ENCODE assay signal across 19 cellular contexts in genomic region chr15:65056868-65057548, GRCh38. TPM values are rescaled to one million over a fixed set of nuclear protein-coding genes. Genes with fewer than 3 reads are reported as not detected.
DNase-seq lines count a peak whose midpoint lies in the region; FAIRE-seq and TF ChIP-seq lines count a peak whose summit lies in the region.
"Had no signal": no experiment of that assay in that cellular context is flagged by ENCODE, and none has a peak within 500 bp of the region (broad histone marks: within the 10 kb centered on the region; RNA-seq: fewer than 3 reads in every experiment).

No MANE protein-coding gene starts in this region.

- H3K36me3 ChIP-seq in HEK293 (ENCODE audit: control insufficient read depth in 2 of 2, insufficient read depth in 1 of 2, low read length in 2 of 2) (no peaks in the 10 kb centered on the region), kidney (ENCODE audit: control insufficient read depth in 1 of 2, insufficient read depth in 2 of 2, low read length in 2 of 2) (no peaks in the 10 kb centered on the region), stomach (peaks cover 0 to 23% (median 7%) of the 10 kb centered on the region in 4 donors)

- no peaks in the 10 kb centered on the region for H3K4me1 Mint-ChIP-seq in activated naive CD4-positive, alpha-beta T cell treated with anti-CD3 and anti-CD28 coated beads for 36 hours (ENCODE audit: low read depth)
- H3K4me1 Mint-ChIP-seq: H9; IgD-negative memory B cell; stimulated activated naive B cell treated with anti-CD40 and anti-IgM and Interleukin-4, amounts not matched to agents 10 μg/mL and 1 μg/mL and 100 μg/mL, for 72 hours had no signal

- no peak overlapping the region for H3K4me3 Mint-ChIP-seq in activated naive CD4-positive, alpha-beta T cell treated with anti-CD3 and anti-CD28 coated beads for 36 hours
- H3K4me3 Mint-ChIP-seq: activated CD4-positive, alpha-beta memory T cell treated with anti-CD3 and anti-CD28 coated beads for 36 hours; CD8-positive, alpha-beta T cell; H9; IgD-negative memory B cell; stimulated activated naive B cell treated with anti-CD40 and anti-IgM and Interleukin-4, amounts not matched to agents 10 μg/mL and 1 μg/mL and 100 μg/mL, for 72 hours had no signal

- intact Hi-C loops in kidney (cut with DNase I), result no loop called here
- intact Hi-C loops in stomach (cut with DNase I; ENCODE audit: low total_unique reads), result no loop called here
- intact Hi-C loops in activated naive CD4-positive, alpha-beta T cell treated with anti-CD3 and anti-CD28 coated beads for 36 hours (cut with micrococcal nuclease), result no loop called here

- no peak for FAIRE-seq in kidney (lab: Jason Lieb, UNC)
- FAIRE-seq in frontal cortex (lab: Jason Lieb, UNC), result no peak

- H3K9me3 Mint-ChIP-seq in activated naive CD4-positive, alpha-beta T cell treated with anti-CD3 and anti-CD28 coated beads for 36 hours, result no peaks in the 10 kb centered on the region
- H3K9me3 Mint-ChIP-seq: activated CD4-positive, alpha-beta memory T cell treated with anti-CD3 and anti-CD28 coated beads for 36 hours; CD8-positive, alpha-beta T cell; H9; IgD-negative memory B cell; stimulated activated naive B cell treated with anti-CD40 and anti-IgM and Interleukin-4, amounts not matched to agents 10 μg/mL and 1 μg/mL and 100 μg/mL, for 72 hours had no signal

- POLR2A ChIA-PET in HEK293 (lab: Yijun Ruan, JAX) (interaction anchor here (0.6 kb wide), 1 partner anchor 194 kb away, joined by 3 read pairs; no protein-coding TSS in a partner anchor), RWPE1 (lab: Yijun Ruan, JAX; ENCODE audit: low non-redundant PET) (no interaction called here)

- TF ChIP-seq EP300 in stomach (IDR thresholded peaks at IDR 0.05), result no peak

- H3K36me3 Mint-ChIP-seq in activated naive CD4-positive, alpha-beta T cell treated with anti-CD3 and anti-CD28 coated beads for 36 hours (ENCODE audit: low read depth), result no peaks in the 10 kb centered on the region
- H3K36me3 Mint-ChIP-seq: activated CD4-positive, alpha-beta memory T cell treated with anti-CD3 and anti-CD28 coated beads for 36 hours; CD8-positive, alpha-beta T cell; IgD-negative memory B cell; stimulated activated naive B cell treated with anti-CD40 and anti-IgM and Interleukin-4, amounts not matched to agents 10 μg/mL and 1 μg/mL and 100 μg/mL, for 72 hours had no signal

- no peak for TF ChIP-seq POLR2A in stomach (IDR thresholded peaks at IDR 0.05)

- no peaks in the 10 kb centered on the region for H3K27me3 Mint-ChIP-seq in activated naive CD4-positive, alpha-beta T cell treated with anti-CD3 and anti-CD28 coated beads for 36 hours (ENCODE audit: low read depth)
- H3K27me3 Mint-ChIP-seq: activated CD4-positive, alpha-beta memory T cell treated with anti-CD3 and anti-CD28 coated beads for 36 hours; IgD-negative memory B cell had no signal

- CTCF ChIA-PET in HEK293 (lab: Yijun Ruan, JAX) (interaction anchor here (0.8 to 7.4 kb wide), 6 partner anchors 14 to 326 kb away, joined by 3 to 94 read pairs (median 16); no protein-coding TSS in a partner anchor), RWPE1 (lab: Yijun Ruan, JAX) (no interaction called here)
- CTCF ChIA-PET in activated naive CD4-positive, alpha-beta T cell treated with anti-CD3 and anti-CD28 coated beads for 36 hours (lab: Charles Lee), result interaction anchor here (0.6 to 2.1 kb wide), 5 partner anchors 12 to 248 kb away, joined by 4 to 8 read pairs (median 5); partner anchors contain the start of gene SLC51B

- H3K27ac Mint-ChIP-seq in activated naive CD4-positive, alpha-beta T cell treated with anti-CD3 and anti-CD28 coated beads for 36 hours, result no peak overlapping the region
- H3K27ac Mint-ChIP-seq: activated CD4-positive, alpha-beta memory T cell treated with anti-CD3 and anti-CD28 coated beads for 36 hours; CD8-positive, alpha-beta T cell; IgD-negative memory B cell; stimulated activated naive B cell treated with anti-CD40 and anti-IgM and Interleukin-4, amounts not matched to agents 10 μg/mL and 1 μg/mL and 100 μg/mL, for 72 hours had no signal

- H3K4me1 ChIP-seq in HEK293 (ENCODE audit: control insufficient read depth, insufficient read depth, low read length) (no peaks in the 10 kb centered on the region), kidney (ENCODE audit: control insufficient read depth in 1 of 2, insufficient read depth in 1 of 2, low read depth in 1 of 2, low read length in 2 of 2) (peaks cover 4 to 12% of the 10 kb centered on the region in 2 donors), stomach (peaks cover 0 to 51% (median 9%) of the 10 kb centered on the region in 4 donors)

- DNase-seq in RWPE1 (ENCODE audit: low spot score) (peak; percentile 25), kidney (peak; percentile 82), stomach (peak; percentile 56), NCI-H2227 (lab: John Stamatoyannopoulos, UW; ENCODE audit: unreplicated experiment) (no peak), frontal cortex (ENCODE audit: low spot score in 2 of 2) (no peak)
- no peak for DNase-seq in activated naive CD4-positive, alpha-beta T cell treated with anti-CD3 and anti-CD28 coated beads for 36 hours
- DNase-seq: activated CD4-positive, alpha-beta memory T cell treated with anti-CD3 and anti-CD28 coated beads for 36 hours; activated gamma-delta T cell treated with Interleukin-2 at 50 U/mL for 16 hours; CD8-positive, alpha-beta T cell; H9; left cardiac atrium; NCI-H1694; NK-92 treated with Interleukin-12 subunit alpha and Interleukin-12 subunit beta, amount 100 ng/mL, for 24 hours; stimulated activated naive B cell treated with anti-CD40 and anti-IgM and Interleukin-4, amounts not matched to agents 10 μg/mL and 1 μg/mL and 100 μg/mL, for 72 hours; T-helper 2 cell had no signal

- H3K9me3 ChIP-seq in HEK293 (ENCODE audit: control insufficient read depth, insufficient read depth, low read depth, low read length) (no peaks in the 10 kb centered on the region), kidney (ENCODE audit: control insufficient read depth in 1 of 2, low read length in 2 of 2) (no peaks in the 10 kb centered on the region), stomach (no peaks in the 10 kb centered on the region)

- H3K9ac ChIP-seq in kidney (ENCODE audit: low read length in 2 of 2), result no peak overlapping the region

- H3K27ac ChIP-seq in HEK293 (ENCODE audit: extremely low read depth, low read depth, low read length) (no peak overlapping the region), RWPE1 (no peak overlapping the region), kidney (ENCODE audit: low read depth in 2 of 2, low read length in 2 of 2) (peak overlapping the region; percentile 12 to 43), stomach (peak overlapping the region in 1 of 5 donors; percentile 45)

- no peaks in the 10 kb centered on the region for H3K27me3 ChIP-seq in stomach

- TF ChIP-seq CTCF in HEK293 (tag by site-specific recombination; IDR thresholded peaks at IDR 0.05), result no peak
- TF ChIP-seq CTCF in RWPE1 (conservative IDR thresholded peaks at IDR 0.05; ENCODE audit: low read depth), result no peak
- TF ChIP-seq CTCF in kidney (IDR thresholded peaks at IDR 0.05; ENCODE audit: borderline replicate concordance, extremely low read depth, insufficient read depth), result no peak
- no peak for TF ChIP-seq CTCF in stomach (IDR thresholded peaks at IDR 0.05)

- 60 to 66% (median 62%) methylated on average over 8 of the region's 8 CpGs for WGBS in stomach, 5 donors

- H3K4me3 ChIP-seq in HEK293 (ENCODE audit: low read depth, low read length) (no peak overlapping the region), kidney (ENCODE audit: low read length in 2 of 2) (no peak overlapping the region), stomach (no peak overlapping the region)

TF ChIP-seq in HEK293, 187 proteins besides CTCF, POLR2A, EP300 and RAD21:
- TF ChIP-seq ZNF416 (tag by site-specific recombination; IDR thresholded peaks at IDR 0.05) (no peak), KLF1 (tag by site-specific recombination; IDR thresholded peaks at IDR 0.05) (0 out of 2 replicates have a peak, but pooled peaks have one; percentile 20)

RNA-seq across cellular contexts. Expression of gene RASL12, which starts 10.8 kb away (rescaled TPM):
- total RNA-seq in kidney (7.6 TPM), stomach (10 to 100 TPM in 2 of 5 donors, 1 to 10 TPM in 2, under 1 TPM in 1; 0.58 to 27.7 (median 9.6) TPM), frontal cortex (2.4 TPM)
- polyA plus RNA-seq in kidney (ENCODE audit: insufficient read depth, low read depth, low replicate concordance) (6.7 TPM), stomach (10 to 100 TPM in 2 of 3 donors, 1 to 10 TPM in 1; 7.0 to 17.1 (median 12.2) TPM)
- total RNA-seq in activated naive CD4-positive, alpha-beta T cell treated with anti-CD3 and anti-CD28 coated beads for 36 hours, result not detected
- total RNA-seq: activated CD4-positive, alpha-beta memory T cell treated with anti-CD3 and anti-CD28 coated beads for 36 hours; CD8-positive, alpha-beta T cell had no signal
- polyA plus RNA-seq: IgD-negative memory B cell had no signal

RNA-seq across cellular contexts. Expression of gene SLC51B, which starts 11.8 kb away (rescaled TPM):
- total RNA-seq in kidney (2.9 TPM), stomach (10 to 100 TPM in 1 of 5 donors, not detected in 4; 19.7 TPM), frontal cortex (not detected)
- polyA plus RNA-seq in kidney (ENCODE audit: insufficient read depth, low read depth, low replicate concordance) (40.9 TPM), stomach (under 1 TPM in 2 of 3 donors, not detected in 1; 0.38 to 0.62 TPM)
- not detected for total RNA-seq in activated naive CD4-positive, alpha-beta T cell treated with anti-CD3 and anti-CD28 coated beads for 36 hours
- total RNA-seq: activated CD4-positive, alpha-beta memory T cell treated with anti-CD3 and anti-CD28 coated beads for 36 hours; CD8-positive, alpha-beta T cell; H9; left cardiac atrium; osteoblast had no signal
- polyA plus RNA-seq: IgD-negative memory B cell had no signal

RNA-seq across cellular contexts. Expression of gene KBTBD13, which starts 19.5 kb away (rescaled TPM):
- 0.06 TPM for total RNA-seq in kidney
- polyA plus RNA-seq in kidney (ENCODE audit: insufficient read depth, low read depth, low replicate concordance), result not detected
- under 1 TPM in 1 of 5 donors, not detected in 4; 0.18 TPM for total RNA-seq in stomach
- not detected for polyA plus RNA-seq in stomach
- not detected for total RNA-seq in frontal cortex
- not detected for total RNA-seq in activated naive CD4-positive, alpha-beta T cell treated with anti-CD3 and anti-CD28 coated beads for 36 hours
- total RNA-seq: activated CD4-positive, alpha-beta memory T cell treated with anti-CD3 and anti-CD28 coated beads for 36 hours; CD8-positive, alpha-beta T cell; fibroblast of lung; H9; osteoblast had no signal
- polyA plus RNA-seq: IgD-negative memory B cell had no signal

RNA-seq across cellular contexts. Expression of gene MTFMT, which starts 27.6 kb away (rescaled TPM):
- total RNA-seq in kidney (12.5 TPM), stomach (100 to 1,000 TPM in 1 of 5 donors, 10 to 100 TPM in 2, 1 to 10 TPM in 1, not detected in 1; 9.7 to 105 (median 20.2) TPM), frontal cortex (15.1 TPM)
- polyA plus RNA-seq in kidney (ENCODE audit: insufficient read depth, low read depth, low replicate concordance) (11.7 TPM), stomach (10 to 100 TPM in 1 of 3 donors, 1 to 10 TPM in 2; 5.3 to 12.0 (median 6.1) TPM)
- 10 to 100 TPM; 15.1 to 17.1 TPM for total RNA-seq in activated naive CD4-positive, alpha-beta T cell treated with anti-CD3 and anti-CD28 coated beads for 36 hours

RNA-seq across cellular contexts. Expression of gene UBAP1L, which starts 58.0 kb away (rescaled TPM):
- total RNA-seq in kidney (5.4 TPM), stomach (1 to 10 TPM in 4 of 5 donors, not detected in 1; 1.8 to 5.3 (median 2.6) TPM), frontal cortex (2.0 TPM)
- polyA plus RNA-seq in kidney (ENCODE audit: insufficient read depth, low read depth, low replicate concordance) (2.1 TPM), stomach (1 to 10 TPM in 2 of 3 donors, not detected in 1; 2.9 to 4.0 TPM)
- 1 to 10 TPM; 1.6 to 1.9 TPM for total RNA-seq in activated naive CD4-positive, alpha-beta T cell treated with anti-CD3 and anti-CD28 coated beads for 36 hours

Comparison
In these comparisons a context has a peak if more than half of its experiments do, and no peak if none do; other contexts are left out.
1. H3K27ac ChIP-seq: peak in kidney (2 of 2); none in HEK293 (single experiment) and RWPE1 (single experiment).
2. DNase-seq: peak in RWPE1 (single experiment), kidney (single experiment) and stomach (single experiment); none in NCI-H2227 (single experiment), frontal cortex (0 of 2) and activated naive CD4-positive, alpha-beta T cell treated with anti-CD3 and anti-CD28 coated beads for 36 hours (single experiment).